ENCODE assay signal across 13 cellular contexts in the genomic region with DNA sequence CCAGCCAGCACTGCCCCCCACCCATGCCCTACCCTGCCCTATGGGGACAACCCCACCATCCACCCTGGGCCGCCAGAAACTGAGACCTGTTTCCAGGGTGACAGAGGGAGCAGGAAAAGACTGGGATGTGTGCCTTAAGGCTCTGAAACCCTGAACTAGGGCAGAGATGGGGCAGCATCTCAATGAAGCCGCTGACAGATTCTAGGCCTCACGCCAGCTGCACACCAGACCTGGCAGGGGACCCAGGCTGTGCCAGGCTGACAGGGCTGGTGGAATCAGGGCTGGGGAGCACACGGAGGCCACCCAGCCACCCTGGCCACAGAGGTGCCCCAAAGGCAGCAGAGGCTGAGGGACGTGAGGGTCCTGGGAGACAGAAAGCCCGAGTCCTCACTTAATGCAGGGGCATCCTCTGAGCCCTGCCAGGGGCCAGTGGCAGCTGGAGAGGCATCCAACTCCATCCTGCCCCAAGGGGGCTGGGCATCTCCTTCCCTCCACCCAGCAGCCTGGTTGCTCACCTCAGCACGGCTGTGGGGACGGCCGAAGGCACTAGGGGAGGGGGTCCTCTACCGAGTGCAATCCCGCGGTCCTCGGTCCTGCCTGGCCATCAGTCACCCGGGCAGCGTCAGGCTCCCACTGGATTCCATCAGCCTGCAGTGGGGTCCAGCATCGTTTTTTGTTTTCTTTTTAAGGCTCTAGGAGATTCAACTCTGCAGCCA.
DNase-seq lines count a peak whose midpoint lies in the region; ATAC-seq, FAIRE-seq and TF ChIP-seq lines count a peak whose summit lies in the region.
"Had no signal": no experiment of that assay in that cellular context is flagged by ENCODE, and none has a peak within 500 bp of the region (broad histone marks: within the 10 kb centered on the region; RNA-seq: fewer than 3 reads in every experiment).

No MANE protein-coding gene starts in this region.

- peaks cover 6% of the 10 kb centered on the region for H3K27me3 Mint-ChIP-seq in nephron (ENCODE audit: low read depth)

- DNase-seq in Ammon's horn (ENCODE audit: low spot score) (peak; percentile 94), NCI-H2029 treated with DMSO at 0.1 percent for 48 hours (lab: John Stamatoyannopoulos, UW) (peak; percentile 16), cerebellum (ENCODE audit: low spot score) (peak; percentile 90), SJCRH30 (no peak), GM19239 (ENCODE audit: insufficient read length, low spot score) (no peak)
- DNase-seq in activated effector memory CD4-positive, alpha-beta T cell treated with anti-CD3 and anti-CD28 coated beads, Interleukin-2, amount 50 U/mL, for 16 hours = no peak
- DNase-seq: activated CD4-positive, alpha-beta T cell treated with anti-CD3 and anti-CD28 coated beads for 1 hour; activated naive CD4-positive, alpha-beta T cell; natural killer cell; NCI-H1436; transverse colon had no signal

- H3K27ac ChIP-seq in SJCRH30 = no peak overlapping the region
- H3K27ac ChIP-seq: transverse colon had no signal

- no peak for TF ChIP-seq CTCF in nephron (IDR thresholded peaks at IDR 0.05; ENCODE audit: unreplicated experiment in 3 of 3)

- H3K27ac Mint-ChIP-seq in nephron = peak overlapping the region; percentile 82 to 92 (median 90)
- H3K27ac Mint-ChIP-seq: natural killer cell had no signal

- H3K4me3 Mint-ChIP-seq in nephron = no peak overlapping the region
- H3K4me3 Mint-ChIP-seq: natural killer cell had no signal

- H3K4me3 ChIP-seq in SJCRH30 = no peak overlapping the region
- H3K4me3 ChIP-seq: transverse colon had no signal

- peaks cover 11% of the 10 kb centered on the region for H3K36me3 Mint-ChIP-seq in nephron (ENCODE audit: low read depth)
- H3K36me3 Mint-ChIP-seq: natural killer cell had no signal

- H3K4me1 Mint-ChIP-seq in nephron = peaks cover 61% of the 10 kb centered on the region

- H3K27me3 ChIP-seq in SJCRH30 = no peaks in the 10 kb centered on the region
- H3K27me3 ChIP-seq: transverse colon had no signal

- H3K36me3 ChIP-seq in SJCRH30 = no peaks in the 10 kb centered on the region
- H3K36me3 ChIP-seq: transverse colon had no signal

- H3K4me1 ChIP-seq in SJCRH30 = peaks cover 21% of the 10 kb centered on the region

- no peak for ATAC-seq in GM18907 (IDR thresholded peaks at IDR 0.05; ENCODE audit: unreplicated experiment)
- ATAC-seq: natural killer cell had no signal

- no peak for FAIRE-seq in GM19239 (lab: Jason Lieb, UNC)

- peaks cover 9% of the 10 kb centered on the region for H3K9me3 ChIP-seq in SJCRH30 (replicated peaks)

- peaks cover 14% of the 10 kb centered on the region for H3K9me3 Mint-ChIP-seq in nephron

Comparison
In these comparisons a context has a peak if more than half of its experiments do, and no peak if none do; other contexts are left out.
1. DNase-seq: peak in Ammon's horn (single experiment), NCI-H2029 treated with DMSO at 0.1 percent for 48 hours (single experiment) and cerebellum (single experiment); none in activated effector memory CD4-positive, alpha-beta T cell treated with anti-CD3 and anti-CD28 coated beads, Interleukin-2, amount 50 U/mL, for 16 hours (single experiment), SJCRH30 (0 of 2) and GM19239 (single experiment).